ENCODE assay signal across 24 cellular contexts in the genomic region with DNA sequence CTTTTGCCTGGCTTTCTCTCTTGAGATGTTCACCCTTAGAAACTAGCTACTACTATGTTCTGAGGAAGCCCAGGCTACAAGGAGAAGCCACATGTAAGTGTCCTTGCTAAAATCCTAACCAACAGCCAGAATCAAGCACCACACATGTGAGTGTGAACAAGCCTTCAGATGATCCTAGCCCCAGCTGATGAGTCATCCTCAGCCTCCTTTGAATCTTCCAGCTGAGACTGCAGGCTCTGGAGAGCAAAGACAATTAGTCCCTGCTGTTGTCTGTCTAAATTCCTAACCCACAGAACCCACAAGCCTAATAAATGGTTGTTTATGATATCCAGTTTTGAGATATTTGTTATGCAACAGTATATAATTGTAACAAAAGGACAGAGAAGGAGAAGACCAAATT.
A peak's percentile ranks its signal among the peaks of the same experiment; 100 is the strongest.
DNase-seq lines count a peak whose midpoint lies in the region; ATAC-seq and TF ChIP-seq lines count a peak whose summit lies in the region.
"Had no signal": no experiment of that assay in that cellular context is flagged by ENCODE, and none has a peak within 500 bp of the region (broad histone marks: within the 10 kb centered on the region; RNA-seq: fewer than 3 reads in every experiment).

No MANE protein-coding gene starts in this region.

- ATAC-seq in HG03196 (IDR thresholded peaks at IDR 0.05; ENCODE audit: unreplicated experiment) (no peak), GM19395 (IDR thresholded peaks at IDR 0.05; ENCODE audit: unreplicated experiment) (no peak)
- ATAC-seq: Panc1 had no signal

- TF ChIP-seq POLR2A in breast epithelium (IDR thresholded peaks at IDR 0.05) (no peak), prostate gland (IDR thresholded peaks at IDR 0.05) (no peak)

- H3K4me1 Mint-ChIP-seq in MCF 10A (ENCODE audit: insufficient read depth, unreplicated experiment) = no peaks in the 10 kb centered on the region
- H3K4me1 Mint-ChIP-seq: activated naive CD8-positive, alpha-beta T cell treated with anti-CD3 and anti-CD28 coated beads for 36 hours had no signal

- H3K4me3 ChIP-seq in breast epithelium (no peak overlapping the region), prostate gland (no peak overlapping the region)

- H3K36me3 ChIP-seq in breast epithelium = no peaks in the 10 kb centered on the region
- no peaks in the 10 kb centered on the region for H3K36me3 ChIP-seq in prostate gland
- H3K36me3 ChIP-seq: BE2C had no signal

- intact Hi-C loops in MCF 10A (cut with micrococcal nuclease) = no loop called here
- intact Hi-C loops in breast epithelium (cut with DNase I; ENCODE audit: low total_unique reads) = no loop called here
- intact Hi-C loops in prostate gland (cut with DNase I) = no loop called here

- H3K27me3 Mint-ChIP-seq in MCF 10A (ENCODE audit: insufficient read depth, unreplicated experiment) = peaks cover 35% of the 10 kb centered on the region
- H3K27me3 Mint-ChIP-seq: activated naive CD8-positive, alpha-beta T cell treated with anti-CD3 and anti-CD28 coated beads for 36 hours; dendritic cell treated with granulocyte-macrophage colony-stimulating factor and Interleukin-4, amounts not matched to agents 40 ng/mL and 50 ng/mL, for 4 days had no signal

- CTCF ChIA-PET in MCF 10A (lab: Yijun Ruan, JAX) = no interaction called here

- no peak overlapping the region for H3K27ac Mint-ChIP-seq in MCF 10A (ENCODE audit: low read depth, unreplicated experiment)
- H3K27ac Mint-ChIP-seq: activated naive CD8-positive, alpha-beta T cell treated with anti-CD3 and anti-CD28 coated beads for 36 hours; activated T-helper 1 cell treated with anti-CD3 and anti-CD28 coated beads, Interleukin-12 subunit alpha, Interleukin-12 subunit beta, Interleukin-2, Interleukin-4 antibody, amounts not matched to agents 30 ng/mL and 10 ng/mL and 1 ng/mL, durations not matched to agents 14 hours and 24 hours and 36 hours; dendritic cell treated with granulocyte-macrophage colony-stimulating factor and Interleukin-4, amounts not matched to agents 40 ng/mL and 50 ng/mL, for 4 days had no signal

- POLR2A ChIA-PET in MCF 10A (lab: Yijun Ruan, JAX) = no interaction called here

- peak; percentile 33 for DNase-seq in MCF 10A (ENCODE audit: unreplicated experiment)
- DNase-seq in breast epithelium (ENCODE audit: low spot score in 2 of 2) = no peak
- peak; percentile 78 for DNase-seq in SW480 (ENCODE audit: low spot score)
- DNase-seq in iPS DF 4.7 (ENCODE audit: extremely low read depth, low spot score) = peak; percentile 11
- DNase-seq in NCI-H82 (lab: John Stamatoyannopoulos, UW) = no peak
- no peak for DNase-seq in prostate gland (ENCODE audit: low spot score)
- DNase-seq: activated CD4-positive, CD25-positive, alpha-beta regulatory T cell treated with anti-CD3 and anti-CD28 coated beads, Interleukin-2, amount 50 U/mL, for 72 hours; activated naive CD8-positive, alpha-beta T cell treated with anti-CD3 and anti-CD28 coated beads for 36 hours; BE2C; Calu3; erythroblast; GF-D8; mesenchymal stem cell; NCI-H1417 treated with DMSO at 0.1 percent for 48 hours; SK-N-SH; stimulated activated CD4-positive, alpha-beta T cell treated with anti-CD3 and anti-CD28 coated beads, Interleukin-12 subunit alpha, Interleukin-12 subunit beta, amount 100 ng/mL, for 4 hours had no signal

- no peaks in the 10 kb centered on the region for H3K9me3 Mint-ChIP-seq in MCF 10A (ENCODE audit: unreplicated experiment)
- H3K9me3 Mint-ChIP-seq: activated naive CD8-positive, alpha-beta T cell treated with anti-CD3 and anti-CD28 coated beads for 36 hours had no signal

- H3K9me3 ChIP-seq in breast epithelium (no peaks in the 10 kb centered on the region), prostate gland (no peaks in the 10 kb centered on the region)
- H3K9me3 ChIP-seq: BE2C, SK-N-SH had no signal

- no peaks in the 10 kb centered on the region for H3K36me3 Mint-ChIP-seq in MCF 10A (ENCODE audit: insufficient read depth, unreplicated experiment)
- H3K36me3 Mint-ChIP-seq: activated naive CD8-positive, alpha-beta T cell treated with anti-CD3 and anti-CD28 coated beads for 36 hours had no signal

- no peaks in the 10 kb centered on the region for H3K27me3 ChIP-seq in breast epithelium
- no peaks in the 10 kb centered on the region for H3K27me3 ChIP-seq in prostate gland (replicated peaks; ENCODE audit: insufficient read depth)
- H3K27me3 ChIP-seq: BE2C had no signal

- TF ChIP-seq CTCF in MCF 10A (IDR thresholded peaks at IDR 0.05; ENCODE audit: unreplicated experiment) (no peak), breast epithelium (IDR thresholded peaks at IDR 0.05) (no peak), prostate gland (IDR thresholded peaks at IDR 0.05) (no peak)

- H3K27ac ChIP-seq in breast epithelium (no peak overlapping the region), prostate gland (no peak overlapping the region)
- H3K27ac ChIP-seq: 22Rv1, HL-60, KMS-11 had no signal

- H3K4me3 Mint-ChIP-seq in MCF 10A (ENCODE audit: unreplicated experiment) = no peak overlapping the region
- H3K4me3 Mint-ChIP-seq: activated naive CD8-positive, alpha-beta T cell treated with anti-CD3 and anti-CD28 coated beads for 36 hours; activated T-helper 1 cell treated with anti-CD3 and anti-CD28 coated beads, Interleukin-12 subunit alpha, Interleukin-12 subunit beta, Interleukin-2, Interleukin-4 antibody, amounts not matched to agents 30 ng/mL and 10 ng/mL and 1 ng/mL, durations not matched to agents 14 hours and 24 hours and 36 hours; dendritic cell treated with granulocyte-macrophage colony-stimulating factor and Interleukin-4, amounts not matched to agents 40 ng/mL and 50 ng/mL, for 4 days had no signal

- BruUV-seq in MCF 10A (replicated peaks; lab: Mats Ljungman, UMichigan) = no TSS peak

- no peaks in the 10 kb centered on the region for H3K4me1 ChIP-seq in breast epithelium
- no peaks in the 10 kb centered on the region for H3K4me1 ChIP-seq in prostate gland (replicated peaks)
- H3K4me1 ChIP-seq: BE2C had no signal

Comparison
In these comparisons a context has a peak if more than half of its experiments do, and no peak if none do; other contexts are left out.
1. DNase-seq: peak in MCF 10A (single experiment), SW480 (single experiment) and iPS DF 4.7 (single experiment); none in breast epithelium (0 of 2), NCI-H82 (single experiment) and prostate gland (single experiment).